Comparison of ENCODE assay signal across 16 cellular contexts in the genomic region with DNA sequence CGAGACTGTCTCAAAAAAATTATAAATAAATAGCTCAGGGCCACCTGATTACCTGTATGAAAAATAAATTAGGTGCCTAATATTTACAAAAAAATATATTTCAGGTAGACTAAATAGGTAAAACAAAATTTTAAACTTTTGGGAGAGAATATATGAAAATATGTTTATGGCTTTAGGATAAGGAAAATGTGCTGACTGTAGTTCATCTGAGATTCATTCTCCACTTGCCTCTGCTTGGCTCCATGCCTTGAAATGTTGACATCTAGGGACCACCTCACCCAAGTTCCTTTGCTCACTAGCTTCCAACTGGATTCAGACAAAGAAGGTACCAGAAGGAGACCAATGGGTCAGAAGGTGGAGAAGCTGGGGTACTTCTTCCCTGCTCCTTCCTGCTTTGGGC. TPM values are rescaled to one million over a fixed set of nuclear protein-coding genes. Genes with fewer than 3 reads are reported as not detected.
DNase-seq lines count a peak whose midpoint lies in the region; ATAC-seq and TF ChIP-seq lines count a peak whose summit lies in the region.
"Had no signal": no experiment of that assay in that cellular context is flagged by ENCODE, and none has a peak within 500 bp of the region (broad histone marks: within the 10 kb centered on the region; RNA-seq: fewer than 3 reads in every experiment).

No MANE protein-coding gene starts in this region.

- H3K79me2 ChIP-seq in H9 (ENCODE audit: insufficient read depth, low read length) = no peaks in the 10 kb centered on the region

- H3K23ac ChIP-seq in H9 (ENCODE audit: insufficient read length, low read depth, low read length) = no peak overlapping the region

- no peak overlapping the region for H2BK120ac ChIP-seq in H9 (ENCODE audit: low read depth, low read length, poor library complexity, severe bottlenecking)

- H4K8ac ChIP-seq in H9 (replicated peaks; ENCODE audit: insufficient read length, low read depth, low read length) = no peak overlapping the region

- H3K9me3 ChIP-seq in H9 (ENCODE audit: control insufficient read depth, low read depth, low read length) = no peaks in the 10 kb centered on the region

- no peak for ATAC-seq in activated naive CD8-positive, alpha-beta T cell treated with anti-CD3 and anti-CD28 coated beads, Interleukin-2, amount 50 U/mL, for 24 hours
- ATAC-seq in activated B cell treated with CpG ODN at 0.5 μM for 24 hours (ENCODE audit: low read depth) = no peak
- ATAC-seq in stimulated activated naive B cell treated with anti-CD40 and anti-IgM and Interleukin-4, amounts not matched to agents 10 μg/mL and 1 μg/mL and 100 μg/mL, for 72 hours (replicated peaks) = no peak

- no peak overlapping the region for H2BK12ac ChIP-seq in H9 (ENCODE audit: insufficient read length, low read depth, low read length)

- no peak overlapping the region for H2BK5ac ChIP-seq in H9 (ENCODE audit: insufficient read length, low read length)

- no peak overlapping the region for H3K4me2 ChIP-seq in H9 (ENCODE audit: insufficient read depth, insufficient read length, low read length)

- no peak overlapping the region for H3K18ac ChIP-seq in H9 (ENCODE audit: insufficient read length, low read depth, low read length)

- TF ChIP-seq CTCF in H9 (conservative IDR thresholded peaks at IDR 0.05) (no peak), activated B cell treated with CpG ODN at 0.5 μM for 24 hours (IDR thresholded peaks at IDR 0.05) (no peak)

- H3K27ac ChIP-seq in H9 (ENCODE audit: insufficient read length, low read depth, low read length) = no peak overlapping the region

- no CpG with 5 or more reads among the region's 1 CpG for WGBS in H9 (ENCODE audit: extremely low coverage, insufficient read length, low lambda C conversion rate)

- H3K4me1 ChIP-seq in H9 (ENCODE audit: insufficient read depth, low read length) = no peaks in the 10 kb centered on the region; the same call in 1 of the 2 replicates

- H4K91ac ChIP-seq in H9 (ENCODE audit: insufficient read length, low read depth, low read length) = no peak overlapping the region

- POLR2A ChIA-PET in activated B cell treated with CpG ODN at 0.5 μM for 24 hours (lab: Charles Lee) = interaction anchor here (1.6 to 8.3 kb wide), 4 partner anchors 11 to 392 kb away, joined by 3 to 116 read pairs (median 18); a partner anchor contains a TSS

- CTCF ChIA-PET in activated B cell treated with CpG ODN at 0.5 μM for 24 hours (lab: Charles Lee) = interaction anchor here (0.7 to 3.5 kb wide), 4 partner anchors 11 to 373 kb away, joined by 3 to 31 read pairs (median 8); a partner anchor contains a TSS

- H3K36me3 Mint-ChIP-seq in activated naive CD8-positive, alpha-beta T cell = peaks cover 3% of the 10 kb centered on the region
- H3K36me3 Mint-ChIP-seq in activated naive CD8-positive, alpha-beta T cell treated with anti-CD3 and anti-CD28 coated beads, Interleukin-2, amount 50 U/mL, for 24 hours (ENCODE audit: low read depth) = no peaks in the 10 kb centered on the region
- H3K36me3 Mint-ChIP-seq in H9 (ENCODE audit: insufficient read depth in 1 of 3, low read depth in 3 of 3) (no peaks in the 10 kb centered on the region), activated B cell treated with CpG ODN at 0.5 μM for 24 hours (ENCODE audit: low read depth) (no peaks in the 10 kb centered on the region)
- peaks cover 6 to 16% of the 10 kb centered on the region in 2 donors for H3K36me3 Mint-ChIP-seq in stimulated activated naive B cell treated with anti-CD40 and anti-IgM and Interleukin-4, amounts not matched to agents 10 μg/mL and 1 μg/mL and 100 μg/mL, for 72 hours

- no peak overlapping the region for H2AFZ ChIP-seq in H9 (ENCODE audit: low read length)

- peak overlapping the region; percentile 22 for H3K27ac Mint-ChIP-seq in activated naive CD8-positive, alpha-beta T cell
- H3K27ac Mint-ChIP-seq in activated naive CD8-positive, alpha-beta T cell treated with anti-CD3 and anti-CD28 coated beads, Interleukin-2, amount 50 U/mL, for 24 hours = no peak overlapping the region
- no peak overlapping the region for H3K27ac Mint-ChIP-seq in H9
- peak overlapping the region; percentile 8 for H3K27ac Mint-ChIP-seq in activated B cell treated with CpG ODN at 0.5 μM for 24 hours
- peak overlapping the region; percentile 83 for H3K27ac Mint-ChIP-seq in stimulated activated naive B cell treated with anti-CD40 and anti-IgM and Interleukin-4, amounts not matched to agents 10 μg/mL and 1 μg/mL and 100 μg/mL, for 72 hours

- peak overlapping the region; percentile 65; the same call in 1 of the 2 replicates for H3K14ac ChIP-seq in H9 (ENCODE audit: insufficient read depth, low read length)

- no peaks in the 10 kb centered on the region for H4K20me1 ChIP-seq in H9 (ENCODE audit: control insufficient read depth, insufficient read depth, insufficient read length)

- no peaks in the 10 kb centered on the region for H3K9me3 Mint-ChIP-seq in activated naive CD8-positive, alpha-beta T cell (ENCODE audit: low read depth)
- H3K9me3 Mint-ChIP-seq in activated naive CD8-positive, alpha-beta T cell treated with anti-CD3 and anti-CD28 coated beads, Interleukin-2, amount 50 U/mL, for 24 hours = no peaks in the 10 kb centered on the region
- H3K9me3 Mint-ChIP-seq in H9 (no peaks in the 10 kb centered on the region), activated B cell treated with CpG ODN at 0.5 μM for 24 hours (no peaks in the 10 kb centered on the region)
- H3K9me3 Mint-ChIP-seq in stimulated activated naive B cell treated with anti-CD40 and anti-IgM and Interleukin-4, amounts not matched to agents 10 μg/mL and 1 μg/mL and 100 μg/mL, for 72 hours = no peaks in the 10 kb centered on the region

- H3K9ac ChIP-seq in H9 (ENCODE audit: extremely low read depth, insufficient read length, low read length) = no peak overlapping the region

- H2AK5ac ChIP-seq in H9 (ENCODE audit: insufficient read length, low read length) = no peak overlapping the region

- H3K4me1 Mint-ChIP-seq in activated naive CD8-positive, alpha-beta T cell (ENCODE audit: low read depth) = peaks cover 54% of the 10 kb centered on the region
- peaks cover 69% of the 10 kb centered on the region for H3K4me1 Mint-ChIP-seq in activated naive CD8-positive, alpha-beta T cell treated with anti-CD3 and anti-CD28 coated beads, Interleukin-2, amount 50 U/mL, for 24 hours
- peaks cover 11 to 12% of the 10 kb centered on the region in 2 experiments for H3K4me1 Mint-ChIP-seq in H9
- peaks cover 56% of the 10 kb centered on the region for H3K4me1 Mint-ChIP-seq in activated B cell treated with CpG ODN at 0.5 μM for 24 hours
- H3K4me1 Mint-ChIP-seq in stimulated activated naive B cell treated with anti-CD40 and anti-IgM and Interleukin-4, amounts not matched to agents 10 μg/mL and 1 μg/mL and 100 μg/mL, for 72 hours = peaks cover 42 to 53% of the 10 kb centered on the region in 2 donors

- no peak for DNase-seq in activated naive CD8-positive, alpha-beta T cell treated with anti-CD3 and anti-CD28 coated beads, Interleukin-2, amount 50 U/mL, for 24 hours
- DNase-seq in H9 = no peak
- no peak for DNase-seq in activated B cell treated with CpG ODN at 0.5 μM for 24 hours
- no peak for DNase-seq in stimulated activated naive B cell treated with anti-CD40 and anti-IgM and Interleukin-4, amounts not matched to agents 10 μg/mL and 1 μg/mL and 100 μg/mL, for 72 hours
- no peak for DNase-seq in NCI-H510A treated with DMSO at 0.1 percent for 48 hours (lab: John Stamatoyannopoulos, UW)
- no peak for DNase-seq in AG20443 (ENCODE audit: low spot score)
- no peak for DNase-seq in NCI-H128 (lab: John Stamatoyannopoulos, UW; ENCODE audit: unreplicated experiment)
- DNase-seq: AML-193; DMS79; NCI-H1417; NCI-H1930; NCI-H446; NK-92 treated with Interleukin-12 subunit alpha and Interleukin-12 subunit beta, amount 100 ng/mL, for 24 hours; RPMI8226; SIG-M5 had no signal

- H3K27me3 ChIP-seq in H9 (ENCODE audit: insufficient read depth, low read length) = no peaks in the 10 kb centered on the region; the same call in 1 of the 2 replicates

- no peak overlapping the region for H3K56ac ChIP-seq in H9 (ENCODE audit: insufficient read length, low read depth, low read length)

- H4K5ac ChIP-seq in H9 (ENCODE audit: insufficient read length, low read depth, low read length) = no peak overlapping the region

- H3K79me1 ChIP-seq in H9 (ENCODE audit: insufficient read depth, low read depth, low read length, poor library complexity, severe bottlenecking) = no peaks in the 10 kb centered on the region

- no peaks in the 10 kb centered on the region for H3K23me2 ChIP-seq in H9 (ENCODE audit: insufficient read length, low read depth, low read length, poor library complexity, severe bottlenecking)

- no peak overlapping the region for H3K4ac ChIP-seq in H9 (ENCODE audit: low read depth, low read length)

- no peak overlapping the region for H3T11ph ChIP-seq in H9 (ENCODE audit: low read length)

- no peaks in the 10 kb centered on the region for H3K27me3 Mint-ChIP-seq in activated naive CD8-positive, alpha-beta T cell
- no peaks in the 10 kb centered on the region for H3K27me3 Mint-ChIP-seq in activated naive CD8-positive, alpha-beta T cell treated with anti-CD3 and anti-CD28 coated beads, Interleukin-2, amount 50 U/mL, for 24 hours
- H3K27me3 Mint-ChIP-seq in H9 (ENCODE audit: low read depth) (peaks cover 11% of the 10 kb centered on the region), activated B cell treated with CpG ODN at 0.5 μM for 24 hours (no peaks in the 10 kb centered on the region)
- no peaks in the 10 kb centered on the region for H3K27me3 Mint-ChIP-seq in stimulated activated naive B cell treated with anti-CD40 and anti-IgM and Interleukin-4, amounts not matched to agents 10 μg/mL and 1 μg/mL and 100 μg/mL, for 72 hours

- H2BK15ac ChIP-seq in H9 (ENCODE audit: low read depth, low read length) = no peak overlapping the region

- no peak overlapping the region for H2BK20ac ChIP-seq in H9 (ENCODE audit: low read depth, low read length, poor library complexity, severe bottlenecking)

- H3K4me3 Mint-ChIP-seq in activated naive CD8-positive, alpha-beta T cell = no peak overlapping the region
- no peak overlapping the region for H3K4me3 Mint-ChIP-seq in activated naive CD8-positive, alpha-beta T cell treated with anti-CD3 and anti-CD28 coated beads, Interleukin-2, amount 50 U/mL, for 24 hours
- no peak overlapping the region for H3K4me3 Mint-ChIP-seq in H9
- no peak overlapping the region for H3K4me3 Mint-ChIP-seq in activated B cell treated with CpG ODN at 0.5 μM for 24 hours
- no peak overlapping the region for H3K4me3 Mint-ChIP-seq in stimulated activated naive B cell treated with anti-CD40 and anti-IgM and Interleukin-4, amounts not matched to agents 10 μg/mL and 1 μg/mL and 100 μg/mL, for 72 hours

- intact Hi-C loops in activated B cell treated with CpG ODN at 0.5 μM for 24 hours (cut with micrococcal nuclease) = no loop called here

RNA-seq across cellular contexts. Expression of a gene that starts 9.7 kb away (rescaled TPM):
- total RNA-seq in H9 (2021) (3.5 and 3.7 TPM in 2 replicates), activated B cell treated with CpG ODN at 0.5 μM for 24 hours (45.6 and 47.3 TPM in 2 replicates)

Comparison
In these comparisons a context has a peak if more than half of its experiments do, and no peak if none do; other contexts are left out.
1. H3K27ac Mint-ChIP-seq: peak in activated naive CD8-positive, alpha-beta T cell (single experiment), activated B cell treated with CpG ODN at 0.5 μM for 24 hours (single experiment) and stimulated activated naive B cell treated with anti-CD40 and anti-IgM and Interleukin-4, amounts not matched to agents 10 μg/mL and 1 μg/mL and 100 μg/mL, for 72 hours (single experiment); none in activated naive CD8-positive, alpha-beta T cell treated with anti-CD3 and anti-CD28 coated beads, Interleukin-2, amount 50 U/mL, for 24 hours (single experiment) and H9 (0 of 3).